20 cellular contexts compared by ENCODE assay signal in the genomic region with DNA sequence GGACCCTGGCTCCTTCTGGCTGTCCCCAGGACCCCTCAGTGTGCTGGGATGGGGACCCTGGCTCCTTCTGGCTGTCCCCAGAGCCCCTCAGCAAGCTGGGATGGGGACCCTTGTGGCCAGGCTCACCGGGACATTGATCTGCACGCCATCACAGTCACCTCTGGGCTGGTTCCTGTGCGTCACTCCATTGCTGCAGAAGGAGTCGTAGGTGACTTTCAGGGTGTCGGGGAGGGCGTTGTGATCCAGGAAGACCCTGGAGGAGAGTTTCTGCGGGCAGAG. TPM values are rescaled to one million over a fixed set of nuclear protein-coding genes. Genes with fewer than 3 reads are reported as not detected.
DNase-seq lines count a peak whose midpoint lies in the region; ATAC-seq, FAIRE-seq and TF ChIP-seq lines count a peak whose summit lies in the region.
"Had no signal": no experiment of that assay in that cellular context is flagged by ENCODE, and none has a peak within 500 bp of the region (broad histone marks: within the 10 kb centered on the region; RNA-seq: fewer than 3 reads in every experiment).

No MANE protein-coding gene starts in this region.

- peaks cover 25% of the 10 kb centered on the region for H3K36me3 Mint-ChIP-seq in activated CD4-positive, alpha-beta T cell treated with anti-CD3 and anti-CD28 coated beads for 36 hours (ENCODE audit: low read depth)
- peaks cover 2 to 45% of the 10 kb centered on the region in 2 donors for H3K36me3 Mint-ChIP-seq in CD4-positive, alpha-beta memory T cell
- H3K36me3 Mint-ChIP-seq: naive B cell had no signal

- no peak overlapping the region for H2AFZ ChIP-seq in K562 (ENCODE audit: low read depth, low read length)
- peak overlapping the region; percentile 52 for H2AFZ ChIP-seq in neuronal stem cell (ENCODE audit: low read length)

- H3K27me3 Mint-ChIP-seq in activated CD4-positive, alpha-beta T cell treated with anti-CD3 and anti-CD28 coated beads for 36 hours: no peaks in the 10 kb centered on the region
- H3K27me3 Mint-ChIP-seq in CD4-positive, alpha-beta memory T cell: no peaks in the 10 kb centered on the region
- H3K27me3 Mint-ChIP-seq: activated CD4-positive, alpha-beta T cell treated with anti-CD3 and anti-CD28 coated beads, Interleukin-2, amount 10 ng/mL, durations not matched to agents 7 days and 5 days; naive B cell had no signal

- H3K27ac ChIP-seq in CD4-positive, alpha-beta memory T cell (ENCODE audit: low read depth, low read length): no peak overlapping the region
- H3K27ac ChIP-seq in K562 (ENCODE audit: extremely low read depth, low read depth, low read length): no peak overlapping the region
- H3K27ac ChIP-seq in neuronal stem cell (replicated peaks; ENCODE audit: low read length): no peak overlapping the region
- H3K27ac ChIP-seq: foreskin keratinocyte, HL-60, pancreas, right atrium auricular region, tibial artery had no signal

- no peak overlapping the region for H2BK120ac ChIP-seq in neuronal stem cell (ENCODE audit: low read depth, low read length)

- no peak for DNase-seq in activated CD4-positive, alpha-beta T cell treated with anti-CD3 and anti-CD28 coated beads for 36 hours
- DNase-seq in activated CD4-positive, alpha-beta T cell treated with anti-CD3 and anti-CD28 coated beads, Interleukin-2, amount 50 U/mL, for 1 hour: no peak
- no peak for DNase-seq in CD4-positive, alpha-beta memory T cell
- DNase-seq in K562 (ENCODE audit: extremely low read depth in 1 of 4, low spot score in 3 of 4) (no peak), neuronal stem cell (ENCODE audit: low spot score) (no peak), lower leg skin (ENCODE audit: low spot score in 2 of 2) (no peak)
- no peak for DNase-seq in central memory CD4-positive, alpha-beta T cell
- DNase-seq: 8988T, COR-L47, DMS79, foreskin keratinocyte had no signal

- no peak for TF ChIP-seq RAD21 in K562 (CRISPR knock-in tag; conservative IDR thresholded peaks at IDR 0.05 in 1 of 2, IDR thresholded peaks at IDR 0.05 in 1 of 2)

- no peak for FAIRE-seq in K562 (lab: Jason Lieb, UNC)
- FAIRE-seq: colon, pancreas had no signal

- no peaks in the 10 kb centered on the region for H3K9me3 ChIP-seq in CD4-positive, alpha-beta memory T cell (ENCODE audit: control insufficient read depth in 1 of 2, low read length in 2 of 2)
- H3K9me3 ChIP-seq in K562 (replicated peaks; ENCODE audit: control insufficient read depth, insufficient read depth, low read depth, low read length) (no peaks in the 10 kb centered on the region), neuronal stem cell (replicated peaks in 1 of 2; ENCODE audit: control insufficient read depth in 2 of 2, insufficient read depth in 1 of 2, low read depth in 1 of 2, low read length in 2 of 2) (peaks cover 0 to 3% of the 10 kb centered on the region in 2 donors)
- H3K9me3 ChIP-seq: pancreas, right atrium auricular region, tibial artery had no signal

- CTCF ChIA-PET in activated CD4-positive, alpha-beta T cell treated with anti-CD3 and anti-CD28 coated beads for 36 hours (lab: Charles Lee): interaction anchor here (0.7 to 2.8 kb wide), 13 partner anchors 10 to 237 kb away, joined by 3 to 16 read pairs (median 5); a partner anchor contains a TSS
- CTCF ChIA-PET in CD4-positive, alpha-beta memory T cell (lab: Charles Lee; ENCODE audit: partially characterized antibody): interaction anchor here (1.0 to 11.7 kb wide), 13 partner anchors 9 to 1163 kb away, joined by 3 to 253 read pairs (median 7); a partner anchor contains a TSS
- CTCF ChIA-PET in K562 (lab: Yijun Ruan, JAX; ENCODE audit: low intra/inter-chr PET ratio): interaction anchor here (0.7 to 1.3 kb wide), 3 partner anchors 92 to 108 kb away, joined by 3 read pairs; a partner anchor contains a TSS

- H3K9me3 Mint-ChIP-seq in activated CD4-positive, alpha-beta T cell treated with anti-CD3 and anti-CD28 coated beads for 36 hours (ENCODE audit: low read depth): no peaks in the 10 kb centered on the region
- no peaks in the 10 kb centered on the region for H3K9me3 Mint-ChIP-seq in CD4-positive, alpha-beta memory T cell
- H3K9me3 Mint-ChIP-seq: activated CD4-positive, alpha-beta T cell treated with anti-CD3 and anti-CD28 coated beads, Interleukin-2, amount 10 ng/mL, durations not matched to agents 7 days and 5 days; naive B cell had no signal

- peak overlapping the region; percentile 73 for H2BK12ac ChIP-seq in neuronal stem cell (ENCODE audit: low read length)

- no peak overlapping the region for H3K4me3 ChIP-seq in CD4-positive, alpha-beta memory T cell (ENCODE audit: low read length in 2 of 2)
- H3K4me3 ChIP-seq in K562 (no peak overlapping the region), neuronal stem cell (ENCODE audit: low read length in 2 of 2) (no peak overlapping the region), lower leg skin (ENCODE audit: low read depth, poor library complexity, severe bottlenecking) (no peak overlapping the region)
- H3K4me3 ChIP-seq: pancreas, right atrium auricular region, tibial artery had no signal

- peaks cover 5% of the 10 kb centered on the region for H3K79me1 ChIP-seq in neuronal stem cell (ENCODE audit: low read depth, low read length)

- H3K18ac ChIP-seq in neuronal stem cell (ENCODE audit: low read length): peak overlapping the region; percentile 80

- TF ChIP-seq EP300 in K562 (IDR thresholded peaks at IDR 0.05; ENCODE audit: low read length): no peak

- intact Hi-C loops in activated CD4-positive, alpha-beta T cell treated with anti-CD3 and anti-CD28 coated beads for 36 hours (cut with DNase I, micrococcal nuclease): loop anchor here (2.0 to 5.0 kb wide), 3 partner anchors 18 to 381 kb away; no protein-coding TSS in a partner anchor
- intact Hi-C loops in CD4-positive, alpha-beta memory T cell (cut with micrococcal nuclease): no loop called here
- intact Hi-C loops in K562 (cut with micrococcal nuclease) (loop anchor here (2.0 kb wide), 1 partner anchor 40 kb away; no protein-coding TSS in a partner anchor), lower leg skin (cut with DNase I; ENCODE audit: low total_unique reads) (no loop called here)

- peak overlapping the region; percentile 95 for H3K23ac ChIP-seq in neuronal stem cell (ENCODE audit: low read depth, low read length, poor library complexity)

- H3K79me2 ChIP-seq in K562 (ENCODE audit: control insufficient read depth, insufficient read depth, low read length): no peaks in the 10 kb centered on the region

- H3K27ac Mint-ChIP-seq in activated CD4-positive, alpha-beta T cell treated with anti-CD3 and anti-CD28 coated beads for 36 hours: no peak overlapping the region
- peak overlapping the region in 4 of 7 donors; percentile 74 to 88 (median 79) for H3K27ac Mint-ChIP-seq in CD4-positive, alpha-beta memory T cell

- TF ChIP-seq POLR2A in K562 (conservative IDR thresholded peaks at IDR 0.05) (no peak), lower leg skin (IDR thresholded peaks at IDR 0.05) (no peak)

- H2AK5ac ChIP-seq in neuronal stem cell (ENCODE audit: low read depth, low read length): peak overlapping the region; percentile 91

- peaks cover 3% of the 10 kb centered on the region for H3K9me1 ChIP-seq in K562 (ENCODE audit: control insufficient read depth, insufficient read depth, low read length)

- H3K4me1 ChIP-seq in CD4-positive, alpha-beta memory T cell (ENCODE audit: insufficient read depth, low read length): peaks cover 24% of the 10 kb centered on the region
- H3K4me1 ChIP-seq in K562 (replicated peaks in 1 of 2; ENCODE audit: control insufficient read depth in 2 of 2, insufficient read depth in 2 of 2, low read length in 2 of 2) (peaks cover 6 to 73% of the 10 kb centered on the region in 2 experiments), neuronal stem cell (ENCODE audit: control insufficient read depth in 2 of 2, insufficient read depth in 1 of 2, low read depth in 1 of 2, low read length in 2 of 2) (peaks cover 0 to 10% of the 10 kb centered on the region in 2 donors)
- H3K4me1 ChIP-seq: foreskin keratinocyte, pancreas, right atrium auricular region had no signal

- H4K20me1 ChIP-seq in K562 (replicated peaks; ENCODE audit: control insufficient read depth, insufficient read depth, low read length): peaks cover 25% of the 10 kb centered on the region

- no TSS peak for BruUV-seq in K562 (replicated peaks; lab: Mats Ljungman, UMichigan)

- WGBS in K562 (ENCODE audit: insufficient coverage, low coverage, missing lambda C conversion rate): 13% methylated on average over 7 of the region's 7 CpGs
- no CpG with 5 or more reads among the region's 7 CpGs for WGBS in neuronal stem cell (ENCODE audit: extremely low coverage in 2 of 2, insufficient read length in 2 of 2, insufficient replicate concordance in 1 of 2), 2 donors
- WGBS in lower leg skin, 2 donors: 84 to 89% methylated on average over 7 of the region's 7 CpGs

- H3K4me1 Mint-ChIP-seq in activated CD4-positive, alpha-beta T cell treated with anti-CD3 and anti-CD28 coated beads for 36 hours: peaks cover 5% of the 10 kb centered on the region
- H3K4me1 Mint-ChIP-seq in CD4-positive, alpha-beta memory T cell: peaks cover 12 to 32% (median 14%) of the 10 kb centered on the region in 4 donors

- POLR2A ChIA-PET in activated CD4-positive, alpha-beta T cell treated with anti-CD3 and anti-CD28 coated beads for 36 hours (lab: Charles Lee): no interaction called here
- POLR2A ChIA-PET in CD4-positive, alpha-beta memory T cell (lab: Charles Lee; ENCODE audit: partially characterized antibody): interaction anchor here (0.8 to 13.8 kb wide), 8 partner anchors 10 to 92 kb away, joined by 3 to 267 read pairs (median 4); a partner anchor contains a TSS
- POLR2A ChIA-PET in K562 (lab: Yijun Ruan, JAX): interaction anchor here (0.6 to 1.4 kb wide), 3 partner anchors 39 to 873 kb away, joined by 3 to 4 read pairs (median 3); a partner anchor contains a TSS

- H2BK5ac ChIP-seq in neuronal stem cell (ENCODE audit: low read length): peak overlapping the region; percentile 48

- H3K4me3 Mint-ChIP-seq in activated CD4-positive, alpha-beta T cell treated with anti-CD3 and anti-CD28 coated beads for 36 hours: no peak overlapping the region
- no peak overlapping the region for H3K4me3 Mint-ChIP-seq in CD4-positive, alpha-beta memory T cell
- H3K4me3 Mint-ChIP-seq: activated CD4-positive, alpha-beta T cell treated with anti-CD3 and anti-CD28 coated beads, Interleukin-2, amount 10 ng/mL, durations not matched to agents 7 days and 5 days had no signal

- H3K14ac ChIP-seq in neuronal stem cell (ENCODE audit: low read length): peak overlapping the region; percentile 97

- H3K4ac ChIP-seq in neuronal stem cell (ENCODE audit: low read length): peak overlapping the region; percentile 66

- peaks cover 56% of the 10 kb centered on the region for H3K36me3 ChIP-seq in CD4-positive, alpha-beta memory T cell (ENCODE audit: insufficient read depth, low read length)
- H3K36me3 ChIP-seq in K562 (ENCODE audit: control insufficient read depth, insufficient read depth, low read length): no peaks in the 10 kb centered on the region
- H3K36me3 ChIP-seq in neuronal stem cell (replicated peaks in 1 of 2; ENCODE audit: control insufficient read depth in 2 of 2, insufficient read depth in 2 of 2, low read length in 2 of 2): no peaks in the 10 kb centered on the region
- H3K36me3 ChIP-seq: pancreas, right atrium auricular region, tibial artery had no signal

- ATAC-seq in activated CD4-positive, alpha-beta T cell treated with anti-CD3 and anti-CD28 coated beads for 36 hours: peak; percentile 9
- ATAC-seq in K562: no peak
- no peak for ATAC-seq in HG03565 (IDR thresholded peaks at IDR 0.05; ENCODE audit: unreplicated experiment)
- ATAC-seq: esophagus mucosa had no signal

- H4K8ac ChIP-seq in neuronal stem cell (ENCODE audit: low read depth, low read length): no peak overlapping the region

- no peak overlapping the region for H3K4me2 ChIP-seq in K562 (ENCODE audit: insufficient read depth, low read length)
- H3K4me2 ChIP-seq in neuronal stem cell (ENCODE audit: insufficient read depth, low read length, poor library complexity, severe bottlenecking): no peak overlapping the region

- TF ChIP-seq CTCF in K562 (IDR thresholded peaks at IDR 0.05 in 2 of 3, conservative IDR thresholded peaks at IDR 0.05 in 1 of 3; ENCODE audit: insufficient read depth in 2 of 3, low read depth in 1 of 3, low read length in 3 of 3) (no peak), lower leg skin (IDR thresholded peaks at IDR 0.05) (no peak)

- peak overlapping the region in 1 of 2 experiments; percentile 59; a peak in 1 of 4 replicates for H3K9ac ChIP-seq in K562 (ENCODE audit: insufficient read depth in 1 of 2, low read depth in 2 of 2, low read length in 2 of 2)
- peak overlapping the region; percentile 12 for H3K9ac ChIP-seq in neuronal stem cell (ENCODE audit: low read depth, low read length, poor library complexity)

- in situ Hi-C loops in K562 (cut with MboI): no loop called here

- no peak overlapping the region for H4K91ac ChIP-seq in neuronal stem cell (ENCODE audit: low read depth, low read length, poor library complexity)

- no peaks in the 10 kb centered on the region for H3K27me3 ChIP-seq in CD4-positive, alpha-beta memory T cell (ENCODE audit: insufficient read depth, low read length)
- H3K27me3 ChIP-seq in K562 (ENCODE audit: control insufficient read depth in 2 of 2, insufficient read depth in 2 of 2, low read length in 2 of 2) (peaks cover 32 to 87% of the 10 kb centered on the region in 2 experiments; a peak in 4 of 5 replicates), neuronal stem cell (ENCODE audit: control insufficient read depth in 3 of 3, insufficient read depth in 3 of 3, low read depth in 1 of 3, low read length in 3 of 3) (peaks cover 0 to 43% (median 0%) of the 10 kb centered on the region in 3 experiments)
- H3K27me3 ChIP-seq: pancreas, right atrium auricular region had no signal

- H2BK15ac ChIP-seq in neuronal stem cell (ENCODE audit: low read length): peak overlapping the region; percentile 94

RNA-seq across cellular contexts. Expression of a gene that starts 19.7 kb away (rescaled TPM):
- 10 to 100 TPM; 34.8 to 44.3 TPM for total RNA-seq in activated CD4-positive, alpha-beta T cell treated with anti-CD3 and anti-CD28 coated beads for 36 hours
- total RNA-seq in CD4-positive, alpha-beta memory T cell: 100 to 1,000 TPM in 1 of 2 experiments, 10 to 100 TPM in 1; 98.7 to 110 TPM
- polyA plus RNA-seq in CD4-positive, alpha-beta memory T cell: 10 to 100 TPM; 84.8 to 92.4 TPM
- 109 and 139 TPM in 2 replicates for total RNA-seq in K562 (2011; cell fraction: chromatin; rRNA removed; ENCODE audit: low replicate concordance)
- total RNA-seq in K562 (2011; cell fraction: nucleolus; rRNA removed): 131 and 151 TPM in 2 replicates
- total RNA-seq in K562 (2011; cell fraction: nucleoplasm; rRNA removed): 146 and 174 TPM in 2 replicates
- total RNA-seq in K562 (2014; rRNA removed) (85.4 and 97.6 TPM in 2 replicates), K562 (2014; rRNA removed; fragmentation: Illumina TruSeq; extraction: Trizol) (65.7 and 66.2 TPM in 2 replicates), K562 (2015; rRNA removed; fragmentation: Illumina TruSeq; extraction: Trizol) (92.9 and 98.7 TPM in 2 replicates), K562 (2021) (99.3 and 99.5 TPM in 2 replicates), lower leg skin (100 to 1,000 TPM; 110 to 193 (median 133) TPM)
- polyA plus RNA-seq in K562 (2011; rRNA removed) (92.4 and 138 TPM in 2 replicates), K562 (2014; fragmentation: Illumina TruSeq; extraction: Trizol) (77.0 and 77.8 TPM in 2 replicates), K562 (2014; fragmentation: Nextera tagmentation; extraction: Ambion mirVana) (1 to 10 TPM; 5.0 to 9.2 TPM), K562 (2014; rRNA removed) (82.4 and 86.9 TPM in 2 replicates)
- 79.9 and 115 TPM in 2 replicates for polyA plus RNA-seq in K562 (2011; cell fraction: cytosol; rRNA removed)
- 69.1 and 123 TPM in 2 replicates for polyA plus RNA-seq in K562 (2011; cell fraction: nucleus; rRNA removed)
- polyA plus RNA-seq in K562 (2012): 77.4 and 167 TPM in 2 replicates
- polyA minus RNA-seq in K562 (2011; rRNA and poly(A)+ RNA removed): 54.1 and 70.2 TPM in 2 replicates
- polyA minus RNA-seq in K562 (2011; cell fraction: cytosol; rRNA and poly(A)+ RNA removed): 69.1 and 114 TPM in 2 replicates
- 17.4 and 40.2 TPM in 2 replicates for polyA minus RNA-seq in K562 (2011; cell fraction: nucleus; rRNA and poly(A)+ RNA removed)
- polyA plus RNA-seq in neuronal stem cell (2013, experiment 1 of 2): 134 TPM
- 131 TPM for polyA plus RNA-seq in neuronal stem cell (2013, experiment 2 of 2)

RNA-seq across cellular contexts. Expression of a gene that starts 27.5 kb away (rescaled TPM):
- total RNA-seq in activated CD4-positive, alpha-beta T cell treated with anti-CD3 and anti-CD28 coated beads for 36 hours: 100 to 1,000 TPM; 217 to 250 TPM
- total RNA-seq in CD4-positive, alpha-beta memory T cell: 100 to 1,000 TPM; 278 to 291 TPM
- polyA plus RNA-seq in CD4-positive, alpha-beta memory T cell: 100 to 1,000 TPM; 538 to 575 TPM
- 0.69 and 1.4 TPM in 2 replicates for total RNA-seq in K562 (2011; cell fraction: chromatin; rRNA removed; ENCODE audit: low replicate concordance)
- total RNA-seq in K562 (2011; cell fraction: nucleolus; rRNA removed): 1.0 and 1.3 TPM in 2 replicates
- total RNA-seq in K562 (2011; cell fraction: nucleoplasm; rRNA removed): 0.23 and 0.29 TPM in 2 replicates
- total RNA-seq in K562 (2014; rRNA removed) (0.78 and 1.0 TPM in 2 replicates), K562 (2014; rRNA removed; fragmentation: Illumina TruSeq; extraction: Trizol) (0.07 and 0.22 TPM in 2 replicates), K562 (2015; rRNA removed; fragmentation: Illumina TruSeq; extraction: Trizol) (0.49 and 0.51 TPM in 2 replicates), K562 (2021) (1.2 and 1.3 TPM in 2 replicates), lower leg skin (10 to 100 TPM; 18.4 to 40.7 (median 20.4) TPM)
- polyA plus RNA-seq in K562 (2011; rRNA removed) (0.20 and 1.6 TPM in 2 replicates), K562 (2014; fragmentation: Illumina TruSeq; extraction: Trizol) (0.24 and 0.25 TPM in 2 replicates), K562 (2014; fragmentation: Nextera tagmentation; extraction: Ambion mirVana) (not detected), K562 (2014; rRNA removed) (0.57 and 0.60 TPM in 2 replicates)
- polyA plus RNA-seq in K562 (2011; cell fraction: cytosol; rRNA removed): 0.33 and 1.3 TPM in 2 replicates
- 2.0 and 3.1 TPM in 2 replicates for polyA plus RNA-seq in K562 (2011; cell fraction: nucleus; rRNA removed)
- 0.77 and 5.1 TPM in 2 replicates for polyA plus RNA-seq in K562 (2012)
- polyA minus RNA-seq in K562 (2011; rRNA and poly(A)+ RNA removed): 0.04 and 0.57 TPM in 2 replicates
- polyA minus RNA-seq in K562 (2011; cell fraction: cytosol; rRNA and poly(A)+ RNA removed): 1.0 and 4.8 TPM in 2 replicates
- polyA minus RNA-seq in K562 (2011; cell fraction: nucleus; rRNA and poly(A)+ RNA removed): 0.27 and 1.8 TPM in 2 replicates
- 0.06 TPM for polyA plus RNA-seq in neuronal stem cell (2013, experiment 1 of 2)
- polyA plus RNA-seq in neuronal stem cell (2013, experiment 2 of 2): 0.12 TPM

RNA-seq across cellular contexts. Expression of a gene that starts 46.6 kb away (rescaled TPM):
- total RNA-seq in activated CD4-positive, alpha-beta T cell treated with anti-CD3 and anti-CD28 coated beads for 36 hours: 10 to 100 TPM; 60.8 to 68.8 TPM
- total RNA-seq in CD4-positive, alpha-beta memory T cell: 10 to 100 TPM; 17.7 to 21.6 TPM
- polyA plus RNA-seq in CD4-positive, alpha-beta memory T cell: 10 to 100 TPM in 1 of 2 donors, 1 to 10 TPM in 1; 9.4 to 13.1 TPM
- total RNA-seq in K562 (2011; cell fraction: chromatin; rRNA removed; ENCODE audit: low replicate concordance): 18.9 and 29.0 TPM in 2 replicates
- total RNA-seq in K562 (2011; cell fraction: nucleolus; rRNA removed): 22.8 and 25.7 TPM in 2 replicates
- total RNA-seq in K562 (2011; cell fraction: nucleoplasm; rRNA removed): 14.8 and 16.0 TPM in 2 replicates
- total RNA-seq in K562 (2014; rRNA removed) (65.2 and 66.8 TPM in 2 replicates), K562 (2014; rRNA removed; fragmentation: Illumina TruSeq; extraction: Trizol) (11.2 and 14.8 TPM in 2 replicates), K562 (2015; rRNA removed; fragmentation: Illumina TruSeq; extraction: Trizol) (18.5 and 20.3 TPM in 2 replicates), K562 (2021) (71.2 and 75.5 TPM in 2 replicates), lower leg skin (10 to 100 TPM; 19.0 to 36.4 (median 31.6) TPM)
- polyA plus RNA-seq in K562 (2011; rRNA removed) (13.5 and 16.5 TPM in 2 replicates), K562 (2014; fragmentation: Illumina TruSeq; extraction: Trizol) (8.2 and 18.9 TPM in 2 replicates), K562 (2014; fragmentation: Nextera tagmentation; extraction: Ambion mirVana) (1 to 10 TPM; 1.2 to 1.8 TPM), K562 (2014; rRNA removed) (54.4 and 60.2 TPM in 2 replicates)
- 14.3 and 38.6 TPM in 2 replicates for polyA plus RNA-seq in K562 (2011; cell fraction: cytosol; rRNA removed)
- polyA plus RNA-seq in K562 (2011; cell fraction: nucleus; rRNA removed): 10.2 and 19.3 TPM in 2 replicates
- polyA plus RNA-seq in K562 (2012): 34.2 and 36.9 TPM in 2 replicates
- 16.0 and 22.8 TPM in 2 replicates for polyA minus RNA-seq in K562 (2011; rRNA and poly(A)+ RNA removed)
- polyA minus RNA-seq in K562 (2011; cell fraction: cytosol; rRNA and poly(A)+ RNA removed): 25.3 and 31.3 TPM in 2 replicates
- 3.8 and 5.3 TPM in 2 replicates for polyA minus RNA-seq in K562 (2011; cell fraction: nucleus; rRNA and poly(A)+ RNA removed)
- 17.0 TPM for polyA plus RNA-seq in neuronal stem cell (2013, experiment 1 of 2)
- polyA plus RNA-seq in neuronal stem cell (2013, experiment 2 of 2): 16.6 TPM

Comparison
In these comparisons a context has a peak if more than half of its experiments do, and no peak if none do; other contexts are left out.
1. RNA of a gene that starts 27.5 kb away (total RNA-seq): 278 to 291 TPM in CD4-positive, alpha-beta memory T cell, 217 to 250 TPM in activated CD4-positive, alpha-beta T cell treated with anti-CD3 and anti-CD28 coated beads for 36 hours and 18.4 to 40.7 TPM in lower leg skin; 0.07 to 1.4 TPM in K562; every median in the first group is over 4 times any median in the second.
2. intact Hi-C loops: an anchor here in activated CD4-positive, alpha-beta T cell treated with anti-CD3 and anti-CD28 coated beads for 36 hours (2.0 to 5.0 kb wide) and K562 (2.0 kb wide); none called in CD4-positive, alpha-beta memory T cell and lower leg skin.